In genomic region chr10:93417886-93418285, GRCh38 we compare ENCODE assay signal across 21 cellular contexts.
DNase-seq lines count a peak whose midpoint lies in the region; ATAC-seq and TF ChIP-seq lines count a peak whose summit lies in the region.
"Had no signal": no experiment of that assay in that cellular context is flagged by ENCODE, and none has a peak within 500 bp of the region (broad histone marks: within the 10 kb centered on the region; RNA-seq: fewer than 3 reads in every experiment).

No MANE protein-coding gene starts in this region.

- H3K36me3 Mint-ChIP-seq in osteocyte (ENCODE audit: unreplicated experiment), result peaks cover 67% of the 10 kb centered on the region
- peaks cover 2% of the 10 kb centered on the region for H3K36me3 Mint-ChIP-seq in activated CD8-positive, alpha-beta T cell treated with anti-CD3 and anti-CD28 coated beads, Interleukin-2, amount 10 ng/mL, durations not matched to agents 7 days and 5 days (ENCODE audit: low read depth)
- H3K36me3 Mint-ChIP-seq: immature natural killer cell; stimulated activated naive B cell treated with anti-CD40 and anti-IgM and Interleukin-4, amounts not matched to agents 10 μg/mL and 1 μg/mL and 100 μg/mL, for 72 hours had no signal

- no peaks in the 10 kb centered on the region for H3K9me3 ChIP-seq in upper lobe of left lung
- no peaks in the 10 kb centered on the region for H3K9me3 ChIP-seq in upper lobe of right lung
- H3K9me3 ChIP-seq: Peyer's patch, spleen had no signal

- TF ChIP-seq CTCF in osteocyte (IDR thresholded peaks at IDR 0.05) (no peak), upper lobe of left lung (IDR thresholded peaks at IDR 0.05) (no peak), upper lobe of right lung (IDR thresholded peaks at IDR 0.05) (no peak)

- CTCF ChIA-PET in activated CD8-positive, alpha-beta T cell treated with anti-CD3 and anti-CD28 coated beads, Interleukin-2, amount 10 ng/mL, durations not matched to agents 7 days and 5 days (lab: Charles Lee), result interaction anchor here (1.1 kb wide), 1 partner anchor 42 kb away, joined by 4 read pairs; no protein-coding TSS in a partner anchor

- DNase-seq in ELF-1 (ENCODE audit: low read depth, low spot score) (peak; percentile 61), NCI-H2196 treated with DMSO at 0.1 percent for 48 hours (lab: John Stamatoyannopoulos, UW; ENCODE audit: unreplicated experiment) (peak; percentile 11), left ventricle myocardium superior (no peak), osteocyte (ENCODE audit: extremely low spot score, unreplicated experiment) (no peak), upper lobe of left lung (no peak), upper lobe of right lung (no peak)
- DNase-seq in activated CD8-positive, alpha-beta T cell treated with anti-CD3 and anti-CD28 coated beads, Interleukin-2, amount 10 ng/mL, durations not matched to agents 7 days and 5 days, result no peak
- DNase-seq: activated CD4-positive, alpha-beta T cell treated with anti-CD3 and anti-CD28 coated beads for 1 hour; activated gamma-delta T cell; activated T-cell treated with anti-CD3 and anti-CD28 coated beads, Interleukin-2, amount 50 U/mL, for 1 hour; immature natural killer cell; NCI-H1436; NK-92 treated with Interleukin-12 subunit alpha and Interleukin-12 subunit beta, amount 100 ng/mL, for 24 hours; Peyer's patch; spleen; stimulated activated CD4-positive, alpha-beta T cell treated with anti-CD3 and anti-CD28 coated beads, Interleukin-2, amount 100 ng/mL, for 48 hours; stimulated activated naive B cell treated with anti-CD40 and anti-IgM and Interleukin-4, amounts not matched to agents 10 μg/mL and 1 μg/mL and 100 μg/mL, for 72 hours had no signal

- 67 to 72% methylated on average over 3 of the region's 3 CpGs for WGBS in upper lobe of left lung, 2 donors

- peak; percentile 7 for ATAC-seq in left ventricle myocardium superior
- ATAC-seq in upper lobe of left lung (ENCODE audit: low FRiP score in 2 of 2), result no peak
- no peak for ATAC-seq in activated CD8-positive, alpha-beta T cell treated with anti-CD3 and anti-CD28 coated beads, Interleukin-2, amount 10 ng/mL, durations not matched to agents 7 days and 5 days
- no peak for ATAC-seq in upper lobe of right lung
- ATAC-seq: stimulated activated naive B cell treated with anti-CD40 and anti-IgM and Interleukin-4, amounts not matched to agents 10 μg/mL and 1 μg/mL and 100 μg/mL, for 72 hours had no signal

- H3K27ac Mint-ChIP-seq in osteocyte (ENCODE audit: unreplicated experiment), result peak overlapping the region; percentile 67
- H3K27ac Mint-ChIP-seq in activated CD8-positive, alpha-beta T cell treated with anti-CD3 and anti-CD28 coated beads, Interleukin-2, amount 10 ng/mL, durations not matched to agents 7 days and 5 days, result no peak overlapping the region
- H3K27ac Mint-ChIP-seq: immature natural killer cell; stimulated activated naive B cell treated with anti-CD40 and anti-IgM and Interleukin-4, amounts not matched to agents 10 μg/mL and 1 μg/mL and 100 μg/mL, for 72 hours had no signal

- H3K4me1 ChIP-seq in upper lobe of left lung, result peaks cover 12 to 31% (median 27%) of the 10 kb centered on the region in 4 donors
- H3K4me1 ChIP-seq in upper lobe of right lung, result peaks cover 36% of the 10 kb centered on the region

- peaks cover 41% of the 10 kb centered on the region for H3K4me1 Mint-ChIP-seq in osteocyte (ENCODE audit: unreplicated experiment)
- peaks cover 24% of the 10 kb centered on the region for H3K4me1 Mint-ChIP-seq in activated CD8-positive, alpha-beta T cell treated with anti-CD3 and anti-CD28 coated beads, Interleukin-2, amount 10 ng/mL, durations not matched to agents 7 days and 5 days (ENCODE audit: low read depth)

- H3K4me3 Mint-ChIP-seq in osteocyte (ENCODE audit: unreplicated experiment), result no peak overlapping the region
- H3K4me3 Mint-ChIP-seq in activated CD8-positive, alpha-beta T cell treated with anti-CD3 and anti-CD28 coated beads, Interleukin-2, amount 10 ng/mL, durations not matched to agents 7 days and 5 days, result no peak overlapping the region
- H3K4me3 Mint-ChIP-seq: IgD-negative memory B cell; immature natural killer cell; stimulated activated naive B cell treated with anti-CD40 and anti-IgM and Interleukin-4, amounts not matched to agents 10 μg/mL and 1 μg/mL and 100 μg/mL, for 72 hours had no signal

- no peak for TF ChIP-seq EP300 in upper lobe of left lung (IDR thresholded peaks at IDR 0.05)

- POLR2A ChIA-PET in activated CD8-positive, alpha-beta T cell treated with anti-CD3 and anti-CD28 coated beads, Interleukin-2, amount 10 ng/mL, durations not matched to agents 7 days and 5 days (lab: Charles Lee), result interaction anchor here (0.6 to 0.7 kb wide), 2 partner anchors 11 to 85 kb away, joined by 3 read pairs; no protein-coding TSS in a partner anchor

- no peak for TF ChIP-seq POLR2A in upper lobe of left lung (IDR thresholded peaks at IDR 0.05)

- intact Hi-C loops in left ventricle myocardium superior (cut with micrococcal nuclease), result no loop called here
- intact Hi-C loops in upper lobe of right lung (cut with DNase I), result no loop called here

- no peak overlapping the region for H3K27ac ChIP-seq in upper lobe of left lung
- H3K27ac ChIP-seq in upper lobe of right lung, result no peak overlapping the region
- H3K27ac ChIP-seq: C4-2B, epithelial cell of prostate, hepatocyte, Peyer's patch, spleen had no signal

- H3K27me3 ChIP-seq in upper lobe of left lung (no peaks in the 10 kb centered on the region), upper lobe of right lung (no peaks in the 10 kb centered on the region)
- H3K27me3 ChIP-seq: hepatocyte, Peyer's patch, spleen had no signal

- no peaks in the 10 kb centered on the region for H3K27me3 Mint-ChIP-seq in osteocyte (ENCODE audit: unreplicated experiment)
- no peaks in the 10 kb centered on the region for H3K27me3 Mint-ChIP-seq in activated CD8-positive, alpha-beta T cell treated with anti-CD3 and anti-CD28 coated beads, Interleukin-2, amount 10 ng/mL, durations not matched to agents 7 days and 5 days (ENCODE audit: low read depth)

- H3K9me3 Mint-ChIP-seq in osteocyte (ENCODE audit: unreplicated experiment), result no peaks in the 10 kb centered on the region
- no peaks in the 10 kb centered on the region for H3K9me3 Mint-ChIP-seq in activated CD8-positive, alpha-beta T cell treated with anti-CD3 and anti-CD28 coated beads, Interleukin-2, amount 10 ng/mL, durations not matched to agents 7 days and 5 days (ENCODE audit: insufficient read depth)
- H3K9me3 Mint-ChIP-seq: immature natural killer cell; stimulated activated naive B cell treated with anti-CD40 and anti-IgM and Interleukin-4, amounts not matched to agents 10 μg/mL and 1 μg/mL and 100 μg/mL, for 72 hours had no signal

- H3K36me3 ChIP-seq in upper lobe of left lung (peaks cover 0 to 4% (median 0%) of the 10 kb centered on the region in 4 donors), upper lobe of right lung (peaks cover 3% of the 10 kb centered on the region)
- H3K36me3 ChIP-seq: Peyer's patch, spleen had no signal

- H3K4me3 ChIP-seq in upper lobe of left lung, result no peak overlapping the region
- H3K4me3 ChIP-seq in upper lobe of right lung, result no peak overlapping the region
- H3K4me3 ChIP-seq: hepatocyte, Peyer's patch, spleen had no signal

Comparison
In these comparisons a context has a peak if more than half of its experiments do, and no peak if none do; other contexts are left out.
1. DNase-seq: peak in ELF-1 (single experiment) and NCI-H2196 treated with DMSO at 0.1 percent for 48 hours (single experiment); none in left ventricle myocardium superior (single experiment), osteocyte (single experiment), upper lobe of left lung (0 of 2), activated CD8-positive, alpha-beta T cell treated with anti-CD3 and anti-CD28 coated beads, Interleukin-2, amount 10 ng/mL, durations not matched to agents 7 days and 5 days (single experiment) and upper lobe of right lung (single experiment).